In the genomic region with DNA sequence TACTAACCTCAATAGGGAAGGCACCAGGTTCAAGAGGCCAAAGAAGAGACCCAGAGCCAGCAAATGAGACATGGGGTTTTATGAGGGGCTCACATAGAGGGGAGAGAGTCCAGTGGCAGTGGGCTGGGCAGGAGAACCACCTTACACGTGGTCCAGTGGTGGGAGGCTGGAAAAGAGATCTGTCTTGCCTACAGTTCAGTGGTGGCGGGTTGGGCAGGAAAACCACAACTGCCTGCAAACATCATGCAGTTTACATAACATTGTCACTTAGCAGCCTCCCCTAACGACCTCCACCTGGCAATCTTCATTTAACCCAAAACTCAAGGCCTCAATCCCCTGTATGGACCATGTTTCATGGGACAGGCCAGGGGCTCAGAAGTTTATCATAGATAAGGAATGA, we compare ENCODE assay signal across 16 cellular contexts. TPM values are rescaled to one million over a fixed set of nuclear protein-coding genes. Genes with fewer than 3 reads are reported as not detected.
DNase-seq lines count a peak whose midpoint lies in the region; ATAC-seq and TF ChIP-seq lines count a peak whose summit lies in the region.
"Had no signal": no experiment of that assay in that cellular context is flagged by ENCODE, and none has a peak within 500 bp of the region (broad histone marks: within the 10 kb centered on the region; RNA-seq: fewer than 3 reads in every experiment).

No MANE protein-coding gene starts in this region.

- DNase-seq in T-helper 17 cell (peak in 1 of 3 donors; percentile 22), foreskin keratinocyte (no peak), breast epithelium (ENCODE audit: low spot score in 2 of 2) (no peak)
- DNase-seq in central memory CD4-positive, alpha-beta T cell = peak; percentile 51
- DNase-seq: amygdala, cortex of kidney, NCI-H226, upper lobe of right lung had no signal

- H3K4me1 Mint-ChIP-seq in IgD-negative memory B cell (peaks cover 43 to 67% (median 50%) of the 10 kb centered on the region in 3 donors), T-helper 17 cell (peaks cover 52% of the 10 kb centered on the region)

- H3K9me3 Mint-ChIP-seq in IgD-negative memory B cell = no peaks in the 10 kb centered on the region

- H3K9me3 ChIP-seq in BLaER1 treated with 17β-estradiol and CSF1 and Interleukin-3, amounts not matched to agents 10 nM and 100 nM (replicated peaks in 1 of 11) = peaks cover 12 to 20% (median 14%) of the 10 kb centered on the region in 11 experiments
- no peaks in the 10 kb centered on the region for H3K9me3 ChIP-seq in T-helper 17 cell (ENCODE audit: control insufficient read depth, low read length, poor library complexity, severe bottlenecking)
- H3K9me3 ChIP-seq in breast epithelium = no peaks in the 10 kb centered on the region
- H3K9me3 ChIP-seq: HAP-1, upper lobe of right lung had no signal

- intact Hi-C loops in breast epithelium (cut with DNase I; ENCODE audit: low total_unique reads) = no loop called here

- no peaks in the 10 kb centered on the region for H3K27me3 ChIP-seq in BLaER1 treated with 17β-estradiol and CSF1 and Interleukin-3, amounts not matched to agents 10 nM and 100 nM
- H3K27me3 ChIP-seq in foreskin keratinocyte (peaks cover 59% of the 10 kb centered on the region), breast epithelium (peaks cover 0 to 3% of the 10 kb centered on the region in 2 donors)
- H3K27me3 ChIP-seq: esophagus muscularis mucosa, upper lobe of right lung had no signal

- H3K4me2 ChIP-seq in BLaER1 treated with 17β-estradiol and CSF1 and Interleukin-3, amounts not matched to agents 10 nM and 100 nM = peak overlapping the region; percentile 4 to 80 (median 70); a peak in 19 of 22 replicates
- H3K4me2 ChIP-seq: hepatocyte had no signal

- H3K4me3 Mint-ChIP-seq in IgD-negative memory B cell = peak overlapping the region in 2 of 4 donors; percentile 10 to 42
- H3K4me3 Mint-ChIP-seq in T-helper 17 cell = peak overlapping the region; percentile 41

- ATAC-seq in T-helper 17 cell (peak; percentile 46), GM18858 (IDR thresholded peaks at IDR 0.05; ENCODE audit: unreplicated experiment) (no peak), foreskin keratinocyte (no peak), HG03039 (IDR thresholded peaks at IDR 0.05; ENCODE audit: unreplicated experiment) (no peak)
- ATAC-seq: left lobe of liver, upper lobe of right lung had no signal

- TF ChIP-seq POLR2A in breast epithelium (IDR thresholded peaks at IDR 0.05) = no peak

- peaks cover 4% of the 10 kb centered on the region for H3K36me3 Mint-ChIP-seq in IgD-negative memory B cell
- H3K36me3 Mint-ChIP-seq in T-helper 17 cell (ENCODE audit: low read depth) = peaks cover 2% of the 10 kb centered on the region

- peaks cover 5% of the 10 kb centered on the region for H3K27me3 Mint-ChIP-seq in IgD-negative memory B cell
- no peaks in the 10 kb centered on the region for H3K27me3 Mint-ChIP-seq in T-helper 17 cell

- H3K4me3 ChIP-seq in BLaER1 treated with 17β-estradiol and CSF1 and Interleukin-3, amounts not matched to agents 10 nM and 100 nM = no peak overlapping the region
- no peak overlapping the region for H3K4me3 ChIP-seq in breast epithelium
- H3K4me3 ChIP-seq: esophagus muscularis mucosa, HAP-1, hepatocyte, upper lobe of right lung had no signal

- no peaks in the 10 kb centered on the region; a peak in 1 of 22 replicates for H3K36me3 ChIP-seq in BLaER1 treated with 17β-estradiol and CSF1 and Interleukin-3, amounts not matched to agents 10 nM and 100 nM
- H3K36me3 ChIP-seq in breast epithelium = no peaks in the 10 kb centered on the region
- H3K36me3 ChIP-seq: esophagus muscularis mucosa, HAP-1, upper lobe of right lung had no signal

- H3K4me1 ChIP-seq in BLaER1 treated with 17β-estradiol and CSF1 and Interleukin-3, amounts not matched to agents 10 nM and 100 nM = peaks cover 19 to 51% (median 37%) of the 10 kb centered on the region in 10 experiments
- H3K4me1 ChIP-seq in foreskin keratinocyte (peaks cover 5% of the 10 kb centered on the region), breast epithelium (no peaks in the 10 kb centered on the region)
- H3K4me1 ChIP-seq: HAP-1, upper lobe of right lung had no signal

- H3K27ac ChIP-seq in BLaER1 treated with 17β-estradiol and CSF1 and Interleukin-3, amounts not matched to agents 10 nM and 100 nM = no peak overlapping the region; a peak in 1 of 22 replicates
- no peak overlapping the region for H3K27ac ChIP-seq in foreskin keratinocyte
- H3K27ac ChIP-seq in breast epithelium = no peak overlapping the region
- H3K27ac ChIP-seq: esophagus muscularis mucosa, hepatocyte, upper lobe of right lung had no signal

- no peak overlapping the region for H3K9ac ChIP-seq in BLaER1 treated with 17β-estradiol and CSF1 and Interleukin-3, amounts not matched to agents 10 nM and 100 nM

- H3K27ac Mint-ChIP-seq in IgD-negative memory B cell (peak overlapping the region; percentile 1 to 25 (median 2)), T-helper 17 cell (peak overlapping the region; percentile 80)

- H4K20me1 ChIP-seq in BLaER1 treated with 17β-estradiol and CSF1 and Interleukin-3, amounts not matched to agents 10 nM and 100 nM = no peaks in the 10 kb centered on the region

- TF ChIP-seq CTCF in foreskin keratinocyte (conservative IDR thresholded peaks at IDR 0.05) (no peak), breast epithelium (IDR thresholded peaks at IDR 0.05) (no peak)

RNA-seq across cellular contexts. Expression of a gene that starts 29.1 kb away (rescaled TPM):
- polyA plus RNA-seq in IgD-negative memory B cell = not detected
- total RNA-seq in T-helper 17 cell = 1 to 10 TPM; 2.7 to 4.3 TPM
- total RNA-seq in foreskin keratinocyte = 1.1 and 1.3 TPM in 2 replicates
- polyA plus RNA-seq in foreskin keratinocyte = 1.2 and 1.5 TPM in 2 replicates
- 1 to 10 TPM; 3.8 to 5.9 (median 4.2) TPM for total RNA-seq in breast epithelium

RNA-seq across cellular contexts. Expression of a gene that starts 52.0 kb away (rescaled TPM):
- 24.6 TPM for polyA plus RNA-seq in IgD-negative memory B cell
- 10 to 100 TPM; 12.9 to 14.2 TPM for total RNA-seq in T-helper 17 cell
- 11.9 and 14.0 TPM in 2 replicates for total RNA-seq in foreskin keratinocyte
- 4.6 and 6.7 TPM in 2 replicates for polyA plus RNA-seq in foreskin keratinocyte
- 10 to 100 TPM; 15.0 to 19.6 (median 17.4) TPM for total RNA-seq in breast epithelium

RNA-seq across cellular contexts. Expression of a gene that starts 55.4 kb away (rescaled TPM):
- polyA plus RNA-seq in IgD-negative memory B cell (45.1 TPM), foreskin keratinocyte (71.6 and 79.9 TPM in 2 replicates)
- total RNA-seq in T-helper 17 cell (100 to 1,000 TPM in 1 of 2 donors, 10 to 100 TPM in 1; 83.4 to 101 TPM), foreskin keratinocyte (80.8 and 83.7 TPM in 2 replicates), breast epithelium (10 to 100 TPM; 40.0 to 41.6 (median 41.6) TPM)
